8 cellular contexts compared by ENCODE assay signal in the genomic region with DNA sequence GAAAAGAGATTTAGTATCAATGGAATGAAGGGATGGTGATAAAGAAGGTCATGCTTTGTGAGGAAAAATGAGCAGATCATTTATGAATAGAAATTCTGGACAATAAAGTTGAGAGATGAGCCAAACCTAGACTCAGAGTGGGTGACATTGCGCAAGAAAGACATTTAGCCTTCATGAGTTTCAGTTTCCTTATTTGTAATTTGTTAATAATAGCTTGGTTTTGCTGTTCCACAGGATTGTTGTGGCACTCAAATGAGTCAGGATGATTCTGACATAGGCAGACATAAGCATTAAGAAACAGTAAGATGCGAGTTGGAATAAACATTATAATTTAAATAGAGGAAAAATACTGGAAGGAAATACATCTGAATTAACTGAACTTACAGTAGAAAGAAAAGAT. TPM values are rescaled to one million over a fixed set of nuclear protein-coding genes. Genes with fewer than 3 reads are reported as not detected.
A peak's percentile ranks its signal among the peaks of the same experiment; 100 is the strongest.
DNase-seq lines count a peak whose midpoint lies in the region; ATAC-seq, FAIRE-seq and TF ChIP-seq lines count a peak whose summit lies in the region.

No MANE protein-coding gene starts in this region.

- H3K4me3 ChIP-seq in A549 (no peak overlapping the region), brain microvascular endothelial cell (ENCODE audit: low read depth, low read length) (no peak overlapping the region)

- peak overlapping the region; percentile 30 for H3K4me2 ChIP-seq in A549

- peaks cover 61% of the 10 kb centered on the region for H3K4me1 ChIP-seq in A549

- no peak overlapping the region; a peak in 1 of 6 replicates for H3K27ac ChIP-seq in A549
- peak overlapping the region; percentile 58 for H3K27ac ChIP-seq in brain microvascular endothelial cell

- H3K36me3 ChIP-seq in brain microvascular endothelial cell (replicated peaks), result peaks cover 5% of the 10 kb centered on the region

- no peak for ATAC-seq in A549
- ATAC-seq in GM19328 (IDR thresholded peaks at IDR 0.05; ENCODE audit: unreplicated experiment), result peak; percentile 64
- peak; percentile 97 for ATAC-seq in HG03378 (IDR thresholded peaks at IDR 0.05; ENCODE audit: unreplicated experiment)

- peak in 1 of 2 experiments; percentile 26 for DNase-seq in A549 (ENCODE audit: low read depth in 1 of 2, low spot score in 1 of 2)
- DNase-seq in brain microvascular endothelial cell, result peak; percentile 61
- DNase-seq in T1000 (lab: John Stamatoyannopoulos, UW), result no peak
- no peak for DNase-seq in 8988T
- DNase-seq in NCI-H1105 (lab: John Stamatoyannopoulos, UW), result no peak
- no peak for DNase-seq in NCI-H526 treated with DMSO at 0.1 percent for 48 hours (lab: John Stamatoyannopoulos, UW)

- FAIRE-seq in A549 (lab: Jason Lieb, UNC), result no peak

- POLR2A ChIA-PET in A549 (lab: Yijun Ruan, JAX), result interaction anchor here (0.9 kb wide), 1 partner anchor 35 kb away, joined by 3 read pairs; a partner anchor contains a TSS

- H3K9me3 ChIP-seq in A549, result no peaks in the 10 kb centered on the region

- TF ChIP-seq RAD21 in A549 (conservative IDR thresholded peaks at IDR 0.05 in 1 of 2, IDR thresholded peaks at IDR 0.05 in 1 of 2), result no peak

- in situ Hi-C loops in brain microvascular endothelial cell (cut with HindIII; ENCODE audit: low pct_ligation_motif_present, low sequenced_read_pairs), result no loop called here

- no peaks in the 10 kb centered on the region for H3K27me3 ChIP-seq in brain microvascular endothelial cell (replicated peaks)

- TF ChIP-seq POLR2A in A549 (IDR thresholded peaks at IDR 0.05; ENCODE audit: low read length), result no peak

- no peak for TF ChIP-seq CTCF in A549 (IDR thresholded peaks at IDR 0.05)
- no peak for TF ChIP-seq CTCF in brain microvascular endothelial cell (IDR thresholded peaks at IDR 0.05; ENCODE audit: low read depth, low read length, missing control alignments)

- TF ChIP-seq EP300 in A549 (IDR thresholded peaks at IDR 0.05), result no peak

- CTCF ChIA-PET in A549 (lab: Yijun Ruan, JAX), result interaction anchor here (1.0 to 4.8 kb wide), 4 partner anchors 10 to 75 kb away, joined by 3 to 19 read pairs (median 5); no protein-coding TSS in a partner anchor

- 77% methylated on average over 2 of the region's 2 CpGs for WGBS in A549 (ENCODE audit: missing lambda C conversion rate)

TF ChIP-seq in A549, 52 proteins besides CTCF, POLR2A, EP300 and RAD21:
- TF ChIP-seq JUNB (IDR thresholded peaks at IDR 0.05) (0 out of 2 replicates have a peak, but pooled peaks have one; percentile 18), PHF8 (IDR thresholded peaks at IDR 0.05; ENCODE audit: borderline replicate concordance, low read depth) (no peak), CEBPB (IDR thresholded peaks at IDR 0.05) (peak; percentile 93 to 95)
TF ChIP-seq in A549: peak in this region for 2.

RNA-seq across cellular contexts. Expression of a gene that starts 34.8 kb away (rescaled TPM):
- polyA plus RNA-seq in A549 (2011; rRNA removed) (28.0 and 29.7 TPM in 2 replicates), A549 (2017; fragmentation: RNase III; extraction: RNeasy Plus Mini Kit Qiagen cat#74134 plus additional on column Dnase treatment) (8.5 to 9.7 TPM (median 9.3 TPM) in 3 replicates)
- 1.7 and 2.2 TPM in 2 replicates for polyA plus RNA-seq in A549 (2012; cell fraction: cytosol; rRNA removed)
- 2.7 and 3.4 TPM in 2 replicates for polyA plus RNA-seq in A549 (2012; cell fraction: nucleus; rRNA removed)
- polyA minus RNA-seq in A549 (2011; rRNA and poly(A)+ RNA removed), result 32.7 and 33.9 TPM in 2 replicates

Comparison
In these comparisons a context has a peak if more than half of its experiments do, and no peak if none do; other contexts are left out.
1. ATAC-seq: peak in GM19328 (single experiment) and HG03378 (single experiment); none in A549 (0 of 2).